Comparison of ENCODE assay signal across 1 cellular context in the genomic region with DNA sequence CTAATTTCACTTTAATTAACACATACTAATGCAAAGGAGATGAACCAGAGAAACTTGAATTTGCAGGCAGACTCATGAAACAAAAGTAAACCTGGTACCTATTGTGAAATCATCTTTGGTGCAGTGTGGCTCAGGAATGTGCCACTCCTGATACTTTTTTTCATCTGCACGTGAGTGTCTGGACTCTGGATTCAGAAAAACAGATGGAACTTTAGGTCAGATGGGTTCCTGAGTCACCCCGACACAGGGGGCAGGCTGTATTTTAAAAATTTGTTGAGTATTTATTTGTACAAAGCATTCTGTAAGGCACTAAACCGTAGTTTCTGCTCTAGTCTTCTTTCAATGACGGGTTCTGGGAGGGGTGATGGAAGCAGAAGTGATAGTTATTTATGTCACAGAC.
TF ChIP-seq lines count a peak whose summit lies in the region.

No MANE protein-coding gene starts in this region.

TF ChIP-seq in GM23338, 12 proteins besides CTCF, POLR2A, EP300 and RAD21 (continued from another document):
- TF ChIP-seq, protein P1, sequence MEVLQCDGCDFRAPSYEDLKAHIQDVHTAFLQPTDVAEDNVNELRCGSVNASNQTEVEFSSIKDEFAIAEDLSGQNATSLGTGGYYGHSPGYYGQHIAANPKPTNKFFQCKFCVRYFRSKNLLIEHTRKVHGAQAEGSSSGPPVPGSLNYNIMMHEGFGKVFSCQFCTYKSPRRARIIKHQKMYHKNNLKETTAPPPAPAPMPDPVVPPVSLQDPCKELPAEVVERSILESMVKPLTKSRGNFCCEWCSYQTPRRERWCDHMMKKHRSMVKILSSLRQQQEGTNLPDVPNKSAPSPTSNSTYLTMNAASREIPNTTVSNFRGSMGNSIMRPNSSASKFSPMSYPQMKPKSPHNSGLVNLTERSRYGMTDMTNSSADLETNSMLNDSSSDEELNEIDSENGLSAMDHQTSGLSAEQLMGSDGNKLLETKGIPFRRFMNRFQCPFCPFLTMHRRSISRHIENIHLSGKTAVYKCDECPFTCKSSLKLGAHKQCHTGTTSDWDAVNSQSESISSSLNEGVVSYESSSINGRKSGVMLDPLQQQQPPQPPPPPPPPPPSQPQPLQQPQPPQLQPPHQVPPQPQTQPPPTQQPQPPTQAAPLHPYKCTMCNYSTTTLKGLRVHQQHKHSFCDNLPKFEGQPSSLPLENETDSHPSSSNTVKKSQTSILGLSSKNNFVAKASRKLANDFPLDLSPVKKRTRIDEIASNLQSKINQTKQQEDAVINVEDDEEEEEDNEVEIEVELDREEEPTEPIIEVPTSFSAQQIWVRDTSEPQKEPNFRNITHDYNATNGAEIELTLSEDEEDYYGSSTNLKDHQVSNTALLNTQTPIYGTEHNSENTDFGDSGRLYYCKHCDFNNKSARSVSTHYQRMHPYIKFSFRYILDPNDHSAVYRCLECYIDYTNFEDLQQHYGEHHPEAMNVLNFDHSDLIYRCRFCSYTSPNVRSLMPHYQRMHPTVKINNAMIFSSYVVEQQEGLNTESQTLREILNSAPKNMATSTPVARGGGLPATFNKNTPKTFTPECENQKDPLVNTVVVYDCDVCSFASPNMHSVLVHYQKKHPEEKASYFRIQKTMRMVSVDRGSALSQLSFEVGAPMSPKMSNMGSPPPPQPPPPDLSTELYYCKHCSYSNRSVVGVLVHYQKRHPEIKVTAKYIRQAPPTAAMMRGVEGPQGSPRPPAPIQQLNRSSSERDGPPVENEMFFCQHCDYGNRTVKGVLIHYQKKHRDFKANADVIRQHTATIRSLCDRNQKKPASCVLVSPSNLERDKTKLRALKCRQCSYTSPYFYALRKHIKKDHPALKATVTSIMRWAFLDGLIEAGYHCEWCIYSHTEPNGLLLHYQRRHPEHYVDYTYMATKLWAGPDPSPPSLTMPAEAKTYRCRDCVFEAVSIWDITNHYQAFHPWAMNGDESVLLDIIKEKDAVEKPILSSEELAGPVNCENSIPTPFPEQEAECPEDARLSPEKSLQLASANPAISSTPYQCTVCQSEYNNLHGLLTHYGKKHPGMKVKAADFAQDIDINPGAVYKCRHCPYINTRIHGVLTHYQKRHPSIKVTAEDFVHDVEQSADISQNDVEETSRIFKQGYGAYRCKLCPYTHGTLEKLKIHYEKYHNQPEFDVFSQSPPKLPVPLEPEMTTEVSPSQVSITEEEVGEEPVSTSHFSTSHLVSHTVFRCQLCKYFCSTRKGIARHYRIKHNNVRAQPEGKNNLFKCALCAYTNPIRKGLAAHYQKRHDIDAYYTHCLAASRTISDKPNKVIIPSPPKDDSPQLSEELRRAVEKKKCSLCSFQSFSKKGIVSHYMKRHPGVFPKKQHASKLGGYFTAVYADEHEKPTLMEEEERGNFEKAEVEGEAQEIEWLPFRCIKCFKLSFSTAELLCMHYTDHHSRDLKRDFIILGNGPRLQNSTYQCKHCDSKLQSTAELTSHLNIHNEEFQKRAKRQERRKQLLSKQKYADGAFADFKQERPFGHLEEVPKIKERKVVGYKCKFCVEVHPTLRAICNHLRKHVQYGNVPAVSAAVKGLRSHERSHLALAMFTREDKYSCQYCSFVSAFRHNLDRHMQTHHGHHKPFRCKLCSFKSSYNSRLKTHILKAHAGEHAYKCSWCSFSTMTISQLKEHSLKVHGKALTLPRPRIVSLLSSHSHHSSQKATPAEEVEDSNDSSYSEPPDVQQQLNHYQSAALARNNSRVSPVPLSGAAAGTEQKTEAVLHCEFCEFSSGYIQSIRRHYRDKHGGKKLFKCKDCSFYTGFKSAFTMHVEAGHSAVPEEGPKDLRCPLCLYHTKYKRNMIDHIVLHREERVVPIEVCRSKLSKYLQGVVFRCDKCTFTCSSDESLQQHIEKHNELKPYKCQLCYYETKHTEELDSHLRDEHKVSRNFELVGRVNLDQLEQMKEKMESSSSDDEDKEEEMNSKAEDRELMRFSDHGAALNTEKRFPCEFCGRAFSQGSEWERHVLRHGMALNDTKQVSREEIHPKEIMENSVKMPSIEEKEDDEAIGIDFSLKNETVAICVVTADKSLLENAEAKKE (CRISPR knock-in tag; IDR thresholded peaks at IDR 0.05) = no peak
- TF ChIP-seq ZNF114 (CRISPR knock-in tag; IDR thresholded peaks at IDR 0.05) (no peak), JUNB (IDR thresholded peaks at IDR 0.05; ENCODE audit: unreplicated experiment) (no peak), NANOG (IDR thresholded peaks at IDR 0.05; ENCODE audit: borderline replicate concordance) (no peak), ZNF331 (CRISPR knock-in tag; IDR thresholded peaks at IDR 0.05; ENCODE audit: low read depth) (no peak)
